ENCODE assay signal across 14 cellular contexts in genomic region chr10:89458289-89458688, GRCh38. TPM values are rescaled to one million over a fixed set of nuclear protein-coding genes. Genes with fewer than 3 reads are reported as not detected.
A peak's percentile ranks its signal among the peaks of the same experiment; 100 is the strongest.
DNase-seq lines count a peak whose midpoint lies in the region; ATAC-seq, FAIRE-seq and TF ChIP-seq lines count a peak whose summit lies in the region.
"Had no signal": no experiment of that assay in that cellular context is flagged by ENCODE, and none has a peak within 500 bp of the region (broad histone marks: within the 10 kb centered on the region; RNA-seq: fewer than 3 reads in every experiment).

No MANE protein-coding gene starts in this region.

- FAIRE-seq in endothelial cell of umbilical vein (lab: Jason Lieb, UNC) = peak; percentile 96

- dilution Hi-C loops in endothelial cell of umbilical vein (cut with MboI; ENCODE audit: extremely low pct_ligation_motif_present, low sequenced_read_pairs) = no loop called here

- TF ChIP-seq CTCF in PC-3 (conservative IDR thresholded peaks at IDR 0.05; ENCODE audit: low read depth, low read length) = no peak
- TF ChIP-seq CTCF in endothelial cell of umbilical vein (IDR thresholded peaks at IDR 0.05; ENCODE audit: extremely low read depth in 1 of 2, insufficient read depth in 1 of 2, low read depth in 1 of 2, low read length in 2 of 2) = no peak
- TF ChIP-seq CTCF in mesothelial cell of epicardium (IDR thresholded peaks at IDR 0.05; ENCODE audit: unreplicated experiment) = no peak

- peak; percentile 70 for ATAC-seq in PC-3

- no peaks in the 10 kb centered on the region for H3K9me3 Mint-ChIP-seq in mesothelial cell of epicardium

- H3K9me2 ChIP-seq in PC-3 (replicated peaks; ENCODE audit: low read length) = no peaks in the 10 kb centered on the region

- peaks cover 1% of the 10 kb centered on the region for H3K36me3 Mint-ChIP-seq in mesothelial cell of epicardium
- H3K36me3 Mint-ChIP-seq: CD4-positive, CD25-positive, alpha-beta regulatory T cell had no signal

- H3K9me1 ChIP-seq in endothelial cell of umbilical vein (replicated peaks; ENCODE audit: control insufficient read depth, extremely low read depth, insufficient read depth, low read length) = no peaks in the 10 kb centered on the region

- no peaks in the 10 kb centered on the region for H3K9me3 ChIP-seq in PC-3 (ENCODE audit: low read length)
- no peaks in the 10 kb centered on the region for H3K9me3 ChIP-seq in endothelial cell of umbilical vein (replicated peaks; ENCODE audit: control insufficient read depth, insufficient read depth, low read length)

- H3K27me3 Mint-ChIP-seq in mesothelial cell of epicardium (ENCODE audit: low read depth) = no peaks in the 10 kb centered on the region

- intact Hi-C loops in PC-3 (cut with micrococcal nuclease) = no loop called here
- intact Hi-C loops in endothelial cell of umbilical vein (cut with micrococcal nuclease) = loop anchor here (1.0 kb wide), 2 partner anchors 31 to 95 kb away; no protein-coding TSS in a partner anchor

- H3K4me2 ChIP-seq in PC-3 (ENCODE audit: low read length) (peak overlapping the region; percentile 54), endothelial cell of umbilical vein (ENCODE audit: insufficient read depth, low read length) (peak overlapping the region; percentile 96)

- peaks cover 18% of the 10 kb centered on the region for H3K4me1 Mint-ChIP-seq in mesothelial cell of epicardium
- H3K4me1 Mint-ChIP-seq: CD4-positive, CD25-positive, alpha-beta regulatory T cell had no signal

- H3K79me2 ChIP-seq in PC-3 (ENCODE audit: low read length) = no peaks in the 10 kb centered on the region
- H3K79me2 ChIP-seq in endothelial cell of umbilical vein (ENCODE audit: control insufficient read depth, insufficient read depth, low read length) = no peaks in the 10 kb centered on the region

- no peak overlapping the region for H2AFZ ChIP-seq in PC-3 (ENCODE audit: low read length)
- no peak overlapping the region for H2AFZ ChIP-seq in endothelial cell of umbilical vein (ENCODE audit: low read depth, low read length)

- no TSS peak for BruUV-seq in PC-3 (replicated peaks; lab: Mats Ljungman, UMichigan)
- no TSS peak for BruUV-seq in endothelial cell of umbilical vein (replicated peaks; lab: Mats Ljungman, UMichigan)

- H3K27ac Mint-ChIP-seq in mesothelial cell of epicardium = peak overlapping the region; percentile 7
- H3K27ac Mint-ChIP-seq: CD4-positive, CD25-positive, alpha-beta regulatory T cell had no signal

- H3K27ac ChIP-seq in PC-3 (ENCODE audit: low read length) (no peak overlapping the region), endothelial cell of umbilical vein (ENCODE audit: insufficient read depth, low read depth, low read length) (peak overlapping the region; percentile 40)
- H3K27ac ChIP-seq: HL-60, VCaP had no signal

- H3K4me3 Mint-ChIP-seq in mesothelial cell of epicardium = no peak overlapping the region
- H3K4me3 Mint-ChIP-seq: CD4-positive, CD25-positive, alpha-beta regulatory T cell had no signal

- no peaks in the 10 kb centered on the region for H3K36me3 ChIP-seq in PC-3 (ENCODE audit: low read depth, low read length)
- H3K36me3 ChIP-seq in endothelial cell of umbilical vein (ENCODE audit: control insufficient read depth in 2 of 2, extremely low read depth in 1 of 2, insufficient read depth in 2 of 2, low read length in 2 of 2) = no peaks in the 10 kb centered on the region

- H3K4me3 ChIP-seq in PC-3 (ENCODE audit: low read length) (no peak overlapping the region), endothelial cell of umbilical vein (replicated peaks in 1 of 3; ENCODE audit: insufficient read depth in 1 of 3, low read depth in 1 of 3, low read length in 3 of 3) (peak overlapping the region in 1 of 3 experiments; percentile 37)

- H3K27me3 ChIP-seq in PC-3 (ENCODE audit: low read length) (no peaks in the 10 kb centered on the region), endothelial cell of umbilical vein (ENCODE audit: control insufficient read depth in 2 of 2, insufficient read depth in 2 of 2, low read length in 2 of 2) (no peaks in the 10 kb centered on the region)

- H4K20me1 ChIP-seq in PC-3 (ENCODE audit: low read length) (no peaks in the 10 kb centered on the region), endothelial cell of umbilical vein (replicated peaks; ENCODE audit: control insufficient read depth, extremely low read depth, insufficient read depth, low read length) (no peaks in the 10 kb centered on the region)

- no peak overlapping the region for H3K9ac ChIP-seq in PC-3 (ENCODE audit: low read length)
- no peak overlapping the region for H3K9ac ChIP-seq in endothelial cell of umbilical vein (replicated peaks; ENCODE audit: extremely low read depth, insufficient read depth, low read length)

- peak; percentile 57 for DNase-seq in Daoy (ENCODE audit: low read depth)
- peak; percentile 73 for DNase-seq in PC-3
- DNase-seq in endothelial cell of umbilical vein (ENCODE audit: low read depth, low spot score) = peak; percentile 80
- no peak for DNase-seq in mesothelial cell of epicardium (ENCODE audit: low spot score in 2 of 2, unreplicated experiment in 2 of 2)
- no peak for DNase-seq in retina
- DNase-seq in activated gamma-delta T cell treated with Interleukin-2 at 50 U/mL for 16 hours = no peak
- no peak for DNase-seq in stimulated activated CD4-positive, alpha-beta T cell treated with anti-CD3 and anti-CD28 coated beads, Interleukin-4, amount 100 ng/mL, for 1 hour
- no peak for DNase-seq in NCI-H2029 (lab: John Stamatoyannopoulos, UW)
- DNase-seq: anterior cingulate cortex; CD4-positive, CD25-positive, alpha-beta regulatory T cell; NCI-H510A; SHP77 had no signal

- H3F3A ChIP-seq in PC-3 (ENCODE audit: low read length, unreplicated experiment) = no peaks in the 10 kb centered on the region

- POLR2A ChIA-PET in PC-3 (lab: Charles Lee; ENCODE audit: unreplicated experiment) (no interaction called here), endothelial cell of umbilical vein (lab: Charles Lee) (no interaction called here)

- CTCF ChIA-PET in PC-3 (lab: Charles Lee) = interaction anchor here (1.0 kb wide), 1 partner anchor 95 kb away, joined by 3 read pairs; no protein-coding TSS in a partner anchor
- CTCF ChIA-PET in endothelial cell of umbilical vein (lab: Charles Lee) = interaction anchor here (0.6 to 1.3 kb wide), 4 partner anchors 24 to 95 kb away, joined by 3 to 4 read pairs (median 3); no protein-coding TSS in a partner anchor

- H3K4me1 ChIP-seq in PC-3 (ENCODE audit: insufficient read depth, low read length) (peaks cover 15% of the 10 kb centered on the region), endothelial cell of umbilical vein (ENCODE audit: control insufficient read depth, extremely low read depth, insufficient read depth, low read length) (peaks cover 17% of the 10 kb centered on the region)

- no peak for TF ChIP-seq POLR2A in endothelial cell of umbilical vein (IDR thresholded peaks at IDR 0.05; ENCODE audit: low read depth, low read length)

TF ChIP-seq in endothelial cell of umbilical vein, 7 proteins besides CTCF, POLR2A, EP300 and RAD21:
- TF ChIP-seq JUN (IDR thresholded peaks at IDR 0.05; ENCODE audit: borderline replicate concordance, insufficient read depth, insufficient read length, low read depth) (peak; percentile 90), EZH2 (IDR thresholded peaks at IDR 0.05; ENCODE audit: borderline replicate concordance, low read depth, low read length, severe bottlenecking) (no peak), FOS (IDR thresholded peaks at IDR 0.05; ENCODE audit: borderline replicate concordance, insufficient read depth, low read length) (peak; percentile 55), POLR2AphosphoS5 (IDR thresholded peaks at IDR 0.05; ENCODE audit: insufficient read depth, low read depth, low read length) (peak; percentile 26)

RNA-seq across cellular contexts. Expression of gene IFIT5, which starts 43.9 kb away (rescaled TPM):
- 12.6 and 15.4 TPM in 2 replicates for total RNA-seq in Daoy (2014; rRNA removed; shearing (Covaris generic))
- total RNA-seq in PC-3 (2014; rRNA removed) = 8.9 and 10.7 TPM in 2 replicates
- total RNA-seq in endothelial cell of umbilical vein = 3.2 and 4.0 TPM in 2 replicates
- 0.97 and 1.0 TPM in 2 replicates for polyA plus RNA-seq in endothelial cell of umbilical vein
- 1.3 and 1.4 TPM in 2 replicates for polyA plus RNA-seq in endothelial cell of umbilical vein (2011; cell fraction: cytosol; rRNA removed)
- 0.55 and 0.70 TPM in 2 replicates for polyA plus RNA-seq in endothelial cell of umbilical vein (2011; cell fraction: nucleus; rRNA removed)
- 0.49 and 0.56 TPM in 2 replicates for polyA plus RNA-seq in endothelial cell of umbilical vein (2012)
- polyA minus RNA-seq in endothelial cell of umbilical vein = 1.3 and 1.7 TPM in 2 replicates
- 1.0 TPM for polyA minus RNA-seq in endothelial cell of umbilical vein (2011; cell fraction: cytosol; rRNA and poly(A)+ RNA removed)
- 1.0 and 1.3 TPM in 2 replicates for polyA minus RNA-seq in endothelial cell of umbilical vein (2011; cell fraction: nucleus; rRNA and poly(A)+ RNA removed)
- 19.1 to 20.5 TPM (median 20.1 TPM) in 3 replicates for total RNA-seq in mesothelial cell of epicardium

Comparison
In these comparisons a context has a peak if more than half of its experiments do, and no peak if none do; other contexts are left out.
1. DNase-seq: peak in Daoy (single experiment), PC-3 (single experiment) and endothelial cell of umbilical vein (single experiment); none in mesothelial cell of epicardium (0 of 2), retina (single experiment), activated gamma-delta T cell treated with Interleukin-2 at 50 U/mL for 16 hours (single experiment), stimulated activated CD4-positive, alpha-beta T cell treated with anti-CD3 and anti-CD28 coated beads, Interleukin-4, amount 100 ng/mL, for 1 hour (single experiment) and NCI-H2029 (single experiment).